8 cellular contexts compared by ENCODE assay signal in genomic region chr1:150767704-150768103, GRCh38. TPM values are rescaled to one million over a fixed set of nuclear protein-coding genes. Genes with fewer than 3 reads are reported as not detected.
"Had no signal": no experiment of that assay in that cellular context is flagged by ENCODE, and none has a peak within 500 bp of the region (broad histone marks: within the 10 kb centered on the region; RNA-seq: fewer than 3 reads in every experiment).

No MANE protein-coding gene starts in this region.

RNA-seq across cellular contexts. Expression of gene HORMAD1, which starts 47.0 kb away (rescaled TPM):
- total RNA-seq: activated CD8-positive, alpha-beta memory T cell treated with anti-CD3 and anti-CD28 coated beads for 36 hours; activated CD8-positive, alpha-beta T cell treated with anti-CD3 and anti-CD28 coated beads for 36 hours; astrocyte; body of pancreas; cardiac septum; PC-9; Right ventricle myocardium inferior had no signal
- polyA plus RNA-seq: adrenal gland had no signal
